ENCODE assay signal across 16 cellular contexts in genomic region chr5:111754190-111754589, GRCh38. TPM values are rescaled to one million over a fixed set of nuclear protein-coding genes. Genes with fewer than 3 reads are reported as not detected.
A peak's percentile ranks its signal among the peaks of the same experiment; 100 is the strongest.
DNase-seq lines count a peak whose midpoint lies in the region; ATAC-seq, FAIRE-seq and TF ChIP-seq lines count a peak whose summit lies in the region.
"Had no signal": no experiment of that assay in that cellular context is flagged by ENCODE, and none has a peak within 500 bp of the region (broad histone marks: within the 10 kb centered on the region; RNA-seq: fewer than 3 reads in every experiment).

No MANE protein-coding gene starts in this region.

- no peak for FAIRE-seq in astrocyte (lab: Jason Lieb, UNC)
- FAIRE-seq: A204.1, islet of Langerhans had no signal

- peak overlapping the region; percentile 92 for H3K4me2 ChIP-seq in astrocyte (ENCODE audit: low read length)

- H3K27ac Mint-ChIP-seq in astrocyte (ENCODE audit: unreplicated experiment), result no peak overlapping the region
- H3K27ac Mint-ChIP-seq in activated T-cell treated with anti-CD3 and anti-CD28 coated beads, Interleukin-2, amount 50 U/mL, for 24 hours, result no peak overlapping the region
- H3K27ac Mint-ChIP-seq: activated CD4-positive, alpha-beta T cell treated with anti-CD3 and anti-CD28 coated beads for 36 hours; activated naive CD4-positive, alpha-beta T cell treated with anti-CD3 and anti-CD28 coated beads, Interleukin-2, amount 50 U/mL, for 72 hours; T-helper 17 cell had no signal

- H3K27ac ChIP-seq in left ventricle myocardium inferior (replicated peaks) (no peak overlapping the region), astrocyte (ENCODE audit: low read depth, low read length) (peak overlapping the region; percentile 98), iPS-20b (ENCODE audit: low read length) (no peak overlapping the region)

- peaks cover 7% of the 10 kb centered on the region for H3K36me3 Mint-ChIP-seq in astrocyte (ENCODE audit: low read depth, unreplicated experiment)
- H3K36me3 Mint-ChIP-seq in activated T-cell treated with anti-CD3 and anti-CD28 coated beads, Interleukin-2, amount 50 U/mL, for 24 hours (ENCODE audit: low read depth), result no peaks in the 10 kb centered on the region
- H3K36me3 Mint-ChIP-seq: activated naive CD4-positive, alpha-beta T cell treated with anti-CD3 and anti-CD28 coated beads, Interleukin-2, amount 50 U/mL, for 72 hours had no signal

- no peaks in the 10 kb centered on the region for H3K9me3 ChIP-seq in left ventricle myocardium inferior (replicated peaks)
- no peaks in the 10 kb centered on the region for H3K9me3 ChIP-seq in astrocyte (ENCODE audit: insufficient read depth, low read depth, low read length)
- H3K9me3 ChIP-seq in iPS-20b (ENCODE audit: insufficient read depth, low read depth, low read length), result no peaks in the 10 kb centered on the region

- peaks cover 24% of the 10 kb centered on the region for H3K4me1 Mint-ChIP-seq in astrocyte (ENCODE audit: low read depth, unreplicated experiment)
- H3K4me1 Mint-ChIP-seq in activated T-cell treated with anti-CD3 and anti-CD28 coated beads, Interleukin-2, amount 50 U/mL, for 24 hours (ENCODE audit: low read depth), result peaks cover 19% of the 10 kb centered on the region

- H3K27me3 ChIP-seq in left ventricle myocardium inferior (ENCODE audit: low read depth) (no peaks in the 10 kb centered on the region), astrocyte (ENCODE audit: insufficient read depth, low read length) (no peaks in the 10 kb centered on the region), iPS-20b (ENCODE audit: insufficient read depth, low read length) (no peaks in the 10 kb centered on the region)

- H3K9ac ChIP-seq in astrocyte (ENCODE audit: low read length) (peak overlapping the region; percentile 100), iPS-20b (ENCODE audit: low read depth, low read length) (no peak overlapping the region; the same call in 1 of the 2 replicates)

- no peaks in the 10 kb centered on the region for H3K27me3 Mint-ChIP-seq in astrocyte (ENCODE audit: low read depth, unreplicated experiment)
- peaks cover 11% of the 10 kb centered on the region for H3K27me3 Mint-ChIP-seq in activated T-cell treated with anti-CD3 and anti-CD28 coated beads, Interleukin-2, amount 50 U/mL, for 24 hours

- ATAC-seq in left cardiac atrium, result no peak
- ATAC-seq in HG02623 (IDR thresholded peaks at IDR 0.05; ENCODE audit: unreplicated experiment), result no peak
- ATAC-seq in HG02852 (IDR thresholded peaks at IDR 0.05; ENCODE audit: unreplicated experiment), result no peak
- ATAC-seq in GM21390 (IDR thresholded peaks at IDR 0.05; ENCODE audit: unreplicated experiment), result no peak
- ATAC-seq: activated CD4-positive, alpha-beta T cell treated with anti-CD3 and anti-CD28 coated beads for 36 hours; activated naive CD4-positive, alpha-beta T cell treated with anti-CD3 and anti-CD28 coated beads, Interleukin-2, amount 50 U/mL, for 72 hours; T-helper 17 cell had no signal

- peaks cover 5% of the 10 kb centered on the region for H4K20me1 ChIP-seq in astrocyte (ENCODE audit: insufficient read depth, low read length)

- peaks cover 76% of the 10 kb centered on the region for H3K79me2 ChIP-seq in astrocyte (ENCODE audit: insufficient read depth, low read length)

- no peaks in the 10 kb centered on the region for H3K9me3 Mint-ChIP-seq in astrocyte (ENCODE audit: unreplicated experiment)
- no peaks in the 10 kb centered on the region for H3K9me3 Mint-ChIP-seq in activated T-cell treated with anti-CD3 and anti-CD28 coated beads, Interleukin-2, amount 50 U/mL, for 24 hours
- H3K9me3 Mint-ChIP-seq: activated naive CD4-positive, alpha-beta T cell treated with anti-CD3 and anti-CD28 coated beads, Interleukin-2, amount 50 U/mL, for 72 hours had no signal

- H3K4me1 ChIP-seq in left ventricle myocardium inferior (peaks cover 71% of the 10 kb centered on the region), astrocyte (ENCODE audit: insufficient read depth, low read length) (peaks cover 31% of the 10 kb centered on the region), iPS-20b (ENCODE audit: insufficient read depth, low read length) (peaks cover 23% of the 10 kb centered on the region; the same call in 1 of the 2 replicates)

- H3K36me3 ChIP-seq in left ventricle myocardium inferior (no peaks in the 10 kb centered on the region), astrocyte (ENCODE audit: insufficient read depth, low read length) (peaks cover 10% of the 10 kb centered on the region), iPS-20b (ENCODE audit: insufficient read depth, low read depth, low read length) (peaks cover 51% of the 10 kb centered on the region)

- no peak overlapping the region for H2AFZ ChIP-seq in astrocyte (ENCODE audit: low read depth, low read length)

- TF ChIP-seq CTCF in left ventricle myocardium inferior (IDR thresholded peaks at IDR 0.05; ENCODE audit: borderline replicate concordance) (no peak), astrocyte (IDR thresholded peaks at IDR 0.05; ENCODE audit: insufficient read depth, low read depth, low read length) (no peak)

- H3K4me3 ChIP-seq in left ventricle myocardium inferior, result peak overlapping the region; percentile 80
- H3K4me3 ChIP-seq in astrocyte (ENCODE audit: insufficient read depth, low read depth, low read length), result peak overlapping the region; percentile 100
- H3K4me3 ChIP-seq in iPS-20b (ENCODE audit: low read length), result peak overlapping the region; percentile 94

- intact Hi-C loops in left ventricle myocardium inferior (cut with micrococcal nuclease) (no loop called here), left cardiac atrium (cut with DNase I) (no loop called here)

- no peak for DNase-seq in left ventricle myocardium inferior
- DNase-seq in left cardiac atrium, result no peak
- no peak for DNase-seq in astrocyte (ENCODE audit: low read depth)
- DNase-seq in activated T-cell treated with anti-CD3 and anti-CD28 coated beads, Interleukin-2, amount 50 U/mL, for 24 hours, result no peak
- DNase-seq: activated CD4-positive, alpha-beta T cell treated with anti-CD3 and anti-CD28 coated beads for 36 hours; caudate nucleus; NCI-H774; posterior cingulate gyrus; T-helper 17 cell had no signal

- peak overlapping the region; percentile 80 for H3K4me3 Mint-ChIP-seq in astrocyte (ENCODE audit: unreplicated experiment)
- no peak overlapping the region for H3K4me3 Mint-ChIP-seq in activated T-cell treated with anti-CD3 and anti-CD28 coated beads, Interleukin-2, amount 50 U/mL, for 24 hours
- H3K4me3 Mint-ChIP-seq: activated CD4-positive, alpha-beta T cell treated with anti-CD3 and anti-CD28 coated beads for 36 hours; T-helper 17 cell had no signal

RNA-seq across cellular contexts. Expression of gene NREP, which starts 2.8 kb away (rescaled TPM):
- total RNA-seq in left ventricle myocardium inferior (27.5 TPM), left cardiac atrium (10 to 100 TPM; 12.8 to 22.5 TPM), astrocyte (185 and 188 TPM in 2 replicates)
